Comparison of ENCODE assay signal across 1 cellular context in the genomic region with DNA sequence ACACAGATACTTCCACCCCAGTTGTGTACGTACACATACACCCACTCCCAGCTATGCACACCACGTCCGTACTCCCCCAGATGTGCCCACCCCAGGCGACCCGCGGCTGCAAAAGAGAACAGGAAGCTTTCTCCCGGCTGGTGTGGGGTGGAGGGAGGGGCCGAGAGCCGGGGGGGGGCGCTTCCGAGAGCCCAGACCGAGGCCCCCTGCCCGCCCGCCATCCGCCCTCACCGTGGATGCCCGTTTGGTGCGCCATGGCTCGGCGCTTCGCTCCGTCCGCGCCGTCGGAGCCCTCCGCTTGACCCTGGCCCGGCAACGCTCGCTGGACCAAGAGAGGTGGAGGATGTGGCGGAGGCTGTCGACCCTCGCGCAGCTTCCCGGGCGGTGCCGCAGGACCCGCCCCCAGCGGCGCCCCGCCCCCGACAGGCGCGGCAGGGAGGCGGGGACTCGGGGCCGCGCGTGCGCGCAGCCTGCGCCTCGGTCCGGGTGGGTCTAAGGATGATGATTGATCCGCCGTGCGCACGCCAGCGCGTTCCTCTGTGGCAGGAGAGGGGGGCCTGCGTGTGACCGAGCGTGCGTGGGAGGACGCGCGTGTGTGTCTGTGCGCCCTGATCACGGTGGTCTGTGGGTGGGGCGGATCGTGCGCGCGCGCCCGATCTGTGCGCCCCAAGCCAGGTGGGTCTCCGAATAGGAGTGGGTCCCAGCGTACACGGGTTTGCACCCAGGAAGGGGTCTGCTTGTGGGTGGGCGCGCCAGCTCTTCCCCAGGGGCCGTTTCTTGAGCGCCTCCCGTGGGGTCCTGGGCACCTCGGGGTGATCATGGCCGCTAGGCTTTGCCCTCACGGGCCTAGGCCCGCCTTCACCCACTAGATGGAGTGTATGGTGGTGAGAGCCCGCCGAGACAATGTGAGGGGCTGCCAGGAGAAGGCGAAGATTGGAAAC.
TF ChIP-seq lines count a peak whose summit lies in the region.

Gene TWF2 (minus strand): TSS at position 398 of the 941 bp plus-strand sequence. CDS start 142 bp downstream, at position 256.

TF ChIP-seq in WTC11, 78 proteins besides CTCF, POLR2A, EP300 and RAD21 (continued from another document and continues in another):
- TF ChIP-seq, protein P1, sequence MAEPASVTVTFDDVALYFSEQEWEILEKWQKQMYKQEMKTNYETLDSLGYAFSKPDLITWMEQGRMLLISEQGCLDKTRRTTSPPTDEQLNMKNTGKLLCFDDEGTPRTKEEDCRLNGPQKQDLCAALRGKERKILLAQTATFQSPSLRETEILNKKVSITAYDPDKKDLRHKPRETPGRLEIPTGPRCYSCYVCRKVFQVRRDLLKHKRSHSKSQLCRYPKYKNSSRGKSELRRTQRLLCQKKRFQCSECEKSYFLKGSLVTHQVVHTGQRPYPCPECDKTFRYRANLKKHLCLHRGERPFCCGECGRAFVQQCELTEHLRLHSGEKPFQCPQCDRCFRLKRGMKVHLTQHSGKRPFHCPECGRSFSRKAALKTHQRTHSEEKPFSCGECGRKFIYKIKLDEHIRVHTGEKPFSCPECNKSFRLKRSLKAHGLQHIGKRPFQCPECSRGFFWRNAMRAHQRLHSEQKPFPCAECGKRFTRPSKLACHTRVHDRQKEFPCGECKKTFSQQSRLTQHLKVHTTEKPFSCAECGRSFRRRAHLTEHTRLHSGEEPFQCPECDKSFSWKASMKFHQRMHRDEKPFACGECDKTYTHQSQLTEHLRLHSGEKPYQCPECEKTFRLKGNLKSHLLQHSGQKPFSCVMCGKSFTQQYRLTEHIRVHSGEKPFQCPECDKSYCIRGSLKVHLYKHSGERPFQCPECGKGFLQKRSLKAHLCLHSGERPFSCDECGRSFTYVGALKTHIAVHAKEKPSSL (CRISPR knock-in tag; conservative IDR thresholded peaks at IDR 0.05), result no peak
- TF ChIP-seq SP1 (CRISPR knock-in tag; conservative IDR thresholded peaks at IDR 0.05) (peak; percentile 84), ZNF138 (CRISPR knock-in tag; conservative IDR thresholded peaks at IDR 0.05) (peak; percentile 66), GTF2I (CRISPR knock-in tag; conservative IDR thresholded peaks at IDR 0.05) (no peak), IRF1 (CRISPR knock-in tag; IDR thresholded peaks at IDR 0.05) (no peak), CREB1 (CRISPR knock-in tag; IDR thresholded peaks at IDR 0.05) (0 out of 2 replicates have a peak, but pooled peaks have one; percentile 50), NR1H2 (CRISPR knock-in tag; IDR thresholded peaks at IDR 0.05) (no peak), NFYB (CRISPR knock-in tag; conservative IDR thresholded peaks at IDR 0.05; ENCODE audit: low read depth) (no peak), TEAD1 (CRISPR knock-in tag; IDR thresholded peaks at IDR 0.05) (no peak), RORB (CRISPR knock-in tag; IDR thresholded peaks at IDR 0.05) (no peak), EMX1 (CRISPR knock-in tag; IDR thresholded peaks at IDR 0.05) (no peak), ATF1 (CRISPR knock-in tag; IDR thresholded peaks at IDR 0.05) (no peak), CBFB (CRISPR knock-in tag; IDR thresholded peaks at IDR 0.05; ENCODE audit: low read depth) (no peak; the same call in 1 of the 2 replicates), CREM (CRISPR knock-in tag; IDR thresholded peaks at IDR 0.05) (peak; percentile 46; the same call in 1 of the 2 replicates), JUN (CRISPR knock-in tag; IDR thresholded peaks at IDR 0.05) (no peak), NR3C1 (CRISPR knock-in tag; conservative IDR thresholded peaks at IDR 0.05; ENCODE audit: low read depth) (no peak; the same call in 1 of the 2 replicates), JAZF1 (CRISPR knock-in tag; IDR thresholded peaks at IDR 0.05) (no peak), SOX15 (CRISPR knock-in tag; IDR thresholded peaks at IDR 0.05) (no peak), CDX4 (CRISPR knock-in tag; IDR thresholded peaks at IDR 0.05; ENCODE audit: borderline replicate concordance) (no peak), NFE2L1 (CRISPR knock-in tag; IDR thresholded peaks at IDR 0.05) (no peak)
- TF ChIP-seq, protein P2, sequence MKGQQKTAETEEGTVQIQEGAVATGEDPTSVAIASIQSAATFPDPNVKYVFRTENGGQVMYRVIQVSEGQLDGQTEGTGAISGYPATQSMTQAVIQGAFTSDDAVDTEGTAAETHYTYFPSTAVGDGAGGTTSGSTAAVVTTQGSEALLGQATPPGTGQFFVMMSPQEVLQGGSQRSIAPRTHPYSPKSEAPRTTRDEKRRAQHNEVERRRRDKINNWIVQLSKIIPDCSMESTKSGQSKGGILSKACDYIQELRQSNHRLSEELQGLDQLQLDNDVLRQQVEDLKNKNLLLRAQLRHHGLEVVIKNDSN (CRISPR knock-in tag; IDR thresholded peaks at IDR 0.05), result no peak; the same call in 1 of the 2 replicates
- TF ChIP-seq, protein P3, sequence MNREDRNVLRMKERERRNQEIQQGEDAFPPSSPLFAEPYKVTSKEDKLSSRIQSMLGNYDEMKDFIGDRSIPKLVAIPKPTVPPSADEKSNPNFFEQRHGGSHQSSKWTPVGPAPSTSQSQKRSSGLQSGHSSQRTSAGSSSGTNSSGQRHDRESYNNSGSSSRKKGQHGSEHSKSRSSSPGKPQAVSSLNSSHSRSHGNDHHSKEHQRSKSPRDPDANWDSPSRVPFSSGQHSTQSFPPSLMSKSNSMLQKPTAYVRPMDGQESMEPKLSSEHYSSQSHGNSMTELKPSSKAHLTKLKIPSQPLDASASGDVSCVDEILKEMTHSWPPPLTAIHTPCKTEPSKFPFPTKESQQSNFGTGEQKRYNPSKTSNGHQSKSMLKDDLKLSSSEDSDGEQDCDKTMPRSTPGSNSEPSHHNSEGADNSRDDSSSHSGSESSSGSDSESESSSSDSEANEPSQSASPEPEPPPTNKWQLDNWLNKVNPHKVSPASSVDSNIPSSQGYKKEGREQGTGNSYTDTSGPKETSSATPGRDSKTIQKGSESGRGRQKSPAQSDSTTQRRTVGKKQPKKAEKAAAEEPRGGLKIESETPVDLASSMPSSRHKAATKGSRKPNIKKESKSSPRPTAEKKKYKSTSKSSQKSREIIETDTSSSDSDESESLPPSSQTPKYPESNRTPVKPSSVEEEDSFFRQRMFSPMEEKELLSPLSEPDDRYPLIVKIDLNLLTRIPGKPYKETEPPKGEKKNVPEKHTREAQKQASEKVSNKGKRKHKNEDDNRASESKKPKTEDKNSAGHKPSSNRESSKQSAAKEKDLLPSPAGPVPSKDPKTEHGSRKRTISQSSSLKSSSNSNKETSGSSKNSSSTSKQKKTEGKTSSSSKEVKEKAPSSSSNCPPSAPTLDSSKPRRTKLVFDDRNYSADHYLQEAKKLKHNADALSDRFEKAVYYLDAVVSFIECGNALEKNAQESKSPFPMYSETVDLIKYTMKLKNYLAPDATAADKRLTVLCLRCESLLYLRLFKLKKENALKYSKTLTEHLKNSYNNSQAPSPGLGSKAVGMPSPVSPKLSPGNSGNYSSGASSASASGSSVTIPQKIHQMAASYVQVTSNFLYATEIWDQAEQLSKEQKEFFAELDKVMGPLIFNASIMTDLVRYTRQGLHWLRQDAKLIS (CRISPR knock-in tag; IDR thresholded peaks at IDR 0.05; ENCODE audit: borderline replicate concordance), result no peak
- TF ChIP-seq, protein P4, sequence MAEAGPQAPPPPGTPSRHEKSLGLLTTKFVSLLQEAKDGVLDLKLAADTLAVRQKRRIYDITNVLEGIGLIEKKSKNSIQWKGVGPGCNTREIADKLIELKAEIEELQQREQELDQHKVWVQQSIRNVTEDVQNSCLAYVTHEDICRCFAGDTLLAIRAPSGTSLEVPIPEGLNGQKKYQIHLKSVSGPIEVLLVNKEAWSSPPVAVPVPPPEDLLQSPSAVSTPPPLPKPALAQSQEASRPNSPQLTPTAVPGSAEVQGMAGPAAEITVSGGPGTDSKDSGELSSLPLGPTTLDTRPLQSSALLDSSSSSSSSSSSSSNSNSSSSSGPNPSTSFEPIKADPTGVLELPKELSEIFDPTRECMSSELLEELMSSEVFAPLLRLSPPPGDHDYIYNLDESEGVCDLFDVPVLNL (CRISPR knock-in tag; IDR thresholded peaks at IDR 0.05; ENCODE audit: borderline replicate concordance, low read depth), result no peak
- TF ChIP-seq, protein P5, sequence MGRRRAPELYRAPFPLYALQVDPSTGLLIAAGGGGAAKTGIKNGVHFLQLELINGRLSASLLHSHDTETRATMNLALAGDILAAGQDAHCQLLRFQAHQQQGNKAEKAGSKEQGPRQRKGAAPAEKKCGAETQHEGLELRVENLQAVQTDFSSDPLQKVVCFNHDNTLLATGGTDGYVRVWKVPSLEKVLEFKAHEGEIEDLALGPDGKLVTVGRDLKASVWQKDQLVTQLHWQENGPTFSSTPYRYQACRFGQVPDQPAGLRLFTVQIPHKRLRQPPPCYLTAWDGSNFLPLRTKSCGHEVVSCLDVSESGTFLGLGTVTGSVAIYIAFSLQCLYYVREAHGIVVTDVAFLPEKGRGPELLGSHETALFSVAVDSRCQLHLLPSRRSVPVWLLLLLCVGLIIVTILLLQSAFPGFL (CRISPR knock-in tag; IDR thresholded peaks at IDR 0.05; ENCODE audit: borderline replicate concordance), result 0 out of 2 replicates have a peak, but pooled peaks have one; percentile 40
- TF ChIP-seq, protein P6, sequence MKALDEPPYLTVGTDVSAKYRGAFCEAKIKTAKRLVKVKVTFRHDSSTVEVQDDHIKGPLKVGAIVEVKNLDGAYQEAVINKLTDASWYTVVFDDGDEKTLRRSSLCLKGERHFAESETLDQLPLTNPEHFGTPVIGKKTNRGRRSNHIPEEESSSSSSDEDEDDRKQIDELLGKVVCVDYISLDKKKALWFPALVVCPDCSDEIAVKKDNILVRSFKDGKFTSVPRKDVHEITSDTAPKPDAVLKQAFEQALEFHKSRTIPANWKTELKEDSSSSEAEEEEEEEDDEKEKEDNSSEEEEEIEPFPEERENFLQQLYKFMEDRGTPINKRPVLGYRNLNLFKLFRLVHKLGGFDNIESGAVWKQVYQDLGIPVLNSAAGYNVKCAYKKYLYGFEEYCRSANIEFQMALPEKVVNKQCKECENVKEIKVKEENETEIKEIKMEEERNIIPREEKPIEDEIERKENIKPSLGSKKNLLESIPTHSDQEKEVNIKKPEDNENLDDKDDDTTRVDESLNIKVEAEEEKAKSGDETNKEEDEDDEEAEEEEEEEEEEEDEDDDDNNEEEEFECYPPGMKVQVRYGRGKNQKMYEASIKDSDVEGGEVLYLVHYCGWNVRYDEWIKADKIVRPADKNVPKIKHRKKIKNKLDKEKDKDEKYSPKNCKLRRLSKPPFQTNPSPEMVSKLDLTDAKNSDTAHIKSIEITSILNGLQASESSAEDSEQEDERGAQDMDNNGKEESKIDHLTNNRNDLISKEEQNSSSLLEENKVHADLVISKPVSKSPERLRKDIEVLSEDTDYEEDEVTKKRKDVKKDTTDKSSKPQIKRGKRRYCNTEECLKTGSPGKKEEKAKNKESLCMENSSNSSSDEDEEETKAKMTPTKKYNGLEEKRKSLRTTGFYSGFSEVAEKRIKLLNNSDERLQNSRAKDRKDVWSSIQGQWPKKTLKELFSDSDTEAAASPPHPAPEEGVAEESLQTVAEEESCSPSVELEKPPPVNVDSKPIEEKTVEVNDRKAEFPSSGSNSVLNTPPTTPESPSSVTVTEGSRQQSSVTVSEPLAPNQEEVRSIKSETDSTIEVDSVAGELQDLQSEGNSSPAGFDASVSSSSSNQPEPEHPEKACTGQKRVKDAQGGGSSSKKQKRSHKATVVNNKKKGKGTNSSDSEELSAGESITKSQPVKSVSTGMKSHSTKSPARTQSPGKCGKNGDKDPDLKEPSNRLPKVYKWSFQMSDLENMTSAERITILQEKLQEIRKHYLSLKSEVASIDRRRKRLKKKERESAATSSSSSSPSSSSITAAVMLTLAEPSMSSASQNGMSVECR (CRISPR knock-in tag; IDR thresholded peaks at IDR 0.05; ENCODE audit: borderline replicate concordance), result peak; percentile 69; the same call in 1 of the 2 replicates
- TF ChIP-seq, protein P7, sequence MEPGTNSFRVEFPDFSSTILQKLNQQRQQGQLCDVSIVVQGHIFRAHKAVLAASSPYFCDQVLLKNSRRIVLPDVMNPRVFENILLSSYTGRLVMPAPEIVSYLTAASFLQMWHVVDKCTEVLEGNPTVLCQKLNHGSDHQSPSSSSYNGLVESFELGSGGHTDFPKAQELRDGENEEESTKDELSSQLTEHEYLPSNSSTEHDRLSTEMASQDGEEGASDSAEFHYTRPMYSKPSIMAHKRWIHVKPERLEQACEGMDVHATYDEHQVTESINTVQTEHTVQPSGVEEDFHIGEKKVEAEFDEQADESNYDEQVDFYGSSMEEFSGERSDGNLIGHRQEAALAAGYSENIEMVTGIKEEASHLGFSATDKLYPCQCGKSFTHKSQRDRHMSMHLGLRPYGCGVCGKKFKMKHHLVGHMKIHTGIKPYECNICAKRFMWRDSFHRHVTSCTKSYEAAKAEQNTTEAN (CRISPR knock-in tag; IDR thresholded peaks at IDR 0.05), result no peak
- TF ChIP-seq, protein P8, sequence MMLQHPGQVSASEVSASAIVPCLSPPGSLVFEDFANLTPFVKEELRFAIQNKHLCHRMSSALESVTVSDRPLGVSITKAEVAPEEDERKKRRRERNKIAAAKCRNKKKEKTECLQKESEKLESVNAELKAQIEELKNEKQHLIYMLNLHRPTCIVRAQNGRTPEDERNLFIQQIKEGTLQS (CRISPR knock-in tag; conservative IDR thresholded peaks at IDR 0.05), result no peak
- TF ChIP-seq, protein P9, sequence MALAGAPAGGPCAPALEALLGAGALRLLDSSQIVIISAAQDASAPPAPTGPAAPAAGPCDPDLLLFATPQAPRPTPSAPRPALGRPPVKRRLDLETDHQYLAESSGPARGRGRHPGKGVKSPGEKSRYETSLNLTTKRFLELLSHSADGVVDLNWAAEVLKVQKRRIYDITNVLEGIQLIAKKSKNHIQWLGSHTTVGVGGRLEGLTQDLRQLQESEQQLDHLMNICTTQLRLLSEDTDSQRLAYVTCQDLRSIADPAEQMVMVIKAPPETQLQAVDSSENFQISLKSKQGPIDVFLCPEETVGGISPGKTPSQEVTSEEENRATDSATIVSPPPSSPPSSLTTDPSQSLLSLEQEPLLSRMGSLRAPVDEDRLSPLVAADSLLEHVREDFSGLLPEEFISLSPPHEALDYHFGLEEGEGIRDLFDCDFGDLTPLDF (CRISPR knock-in tag; IDR thresholded peaks at IDR 0.05), result peak; percentile 45; the same call in 1 of the 2 replicates
- TF ChIP-seq, protein P10, sequence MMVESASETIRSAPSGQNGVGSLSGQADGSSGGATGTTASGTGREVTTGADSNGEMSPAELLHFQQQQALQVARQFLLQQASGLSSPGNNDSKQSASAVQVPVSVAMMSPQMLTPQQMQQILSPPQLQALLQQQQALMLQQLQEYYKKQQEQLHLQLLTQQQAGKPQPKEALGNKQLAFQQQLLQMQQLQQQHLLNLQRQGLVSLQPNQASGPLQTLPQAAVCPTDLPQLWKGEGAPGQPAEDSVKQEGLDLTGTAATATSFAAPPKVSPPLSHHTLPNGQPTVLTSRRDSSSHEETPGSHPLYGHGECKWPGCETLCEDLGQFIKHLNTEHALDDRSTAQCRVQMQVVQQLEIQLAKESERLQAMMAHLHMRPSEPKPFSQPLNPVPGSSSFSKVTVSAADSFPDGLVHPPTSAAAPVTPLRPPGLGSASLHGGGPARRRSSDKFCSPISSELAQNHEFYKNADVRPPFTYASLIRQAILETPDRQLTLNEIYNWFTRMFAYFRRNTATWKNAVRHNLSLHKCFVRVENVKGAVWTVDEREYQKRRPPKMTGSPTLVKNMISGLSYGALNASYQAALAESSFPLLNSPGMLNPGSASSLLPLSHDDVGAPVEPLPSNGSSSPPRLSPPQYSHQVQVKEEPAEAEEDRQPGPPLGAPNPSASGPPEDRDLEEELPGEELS (CRISPR knock-in tag; IDR thresholded peaks at IDR 0.05), result peak; percentile 80; the same call in 1 of the 2 replicates
